14 cellular contexts compared by ENCODE assay signal in the genomic region with DNA sequence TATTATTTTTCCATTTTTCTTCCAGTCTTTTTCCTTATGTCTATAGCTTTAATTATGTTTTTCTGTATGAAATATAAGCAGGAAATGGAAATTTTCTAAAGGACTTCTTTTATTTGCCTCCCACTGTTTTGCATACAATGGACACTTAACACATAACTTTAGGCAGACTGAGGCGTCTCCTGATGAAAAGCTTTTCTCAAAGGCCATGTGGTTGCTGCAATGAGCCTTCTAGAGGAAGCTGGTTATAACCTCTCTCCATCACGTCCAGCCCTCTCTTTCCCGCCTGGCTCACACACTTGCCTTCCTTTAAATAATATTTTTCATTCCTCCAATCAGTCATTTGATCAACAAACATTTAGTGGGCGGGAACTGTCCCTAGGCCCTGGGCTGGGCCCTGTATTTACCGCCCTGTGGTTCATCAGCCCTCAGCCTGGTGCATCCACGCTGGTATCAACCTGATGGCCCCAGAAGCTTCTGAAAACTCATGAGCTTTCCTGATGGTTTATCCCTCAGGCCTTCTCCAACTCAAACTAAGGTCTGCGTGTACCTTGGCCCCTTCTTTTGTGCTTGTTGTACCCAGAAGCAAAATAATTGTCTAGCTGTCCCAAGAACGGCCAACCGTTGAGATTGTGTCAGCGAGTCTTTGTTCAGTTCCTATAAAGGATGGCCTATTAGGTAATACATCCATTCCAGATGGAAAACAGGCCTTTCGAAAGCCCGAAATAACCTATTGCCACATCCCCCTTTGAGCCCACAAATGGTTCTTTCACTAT.
DNase-seq lines count a peak whose midpoint lies in the region; ATAC-seq and TF ChIP-seq lines count a peak whose summit lies in the region.
"Had no signal": no experiment of that assay in that cellular context is flagged by ENCODE, and none has a peak within 500 bp of the region (broad histone marks: within the 10 kb centered on the region; RNA-seq: fewer than 3 reads in every experiment).

No MANE protein-coding gene starts in this region.

- no peak overlapping the region for H3K4me3 ChIP-seq in sigmoid colon
- H3K4me3 ChIP-seq in gastrocnemius medialis, result no peak overlapping the region
- H3K4me3 ChIP-seq in prostate gland, result no peak overlapping the region

- in situ Hi-C loops in gastrocnemius medialis (cut with MboI; ENCODE audit: low sequenced_read_pairs in 4 of 4), result no loop called here

- no peak overlapping the region for H3K4me3 Mint-ChIP-seq in activated naive CD4-positive, alpha-beta T cell treated with anti-CD3 and anti-CD28 coated beads, Interleukin-2, amount 10 ng/mL, durations not matched to agents 7 days and 5 days
- H3K4me3 Mint-ChIP-seq: activated T-helper 17 cell treated with anti-CD3 and anti-CD28 coated beads, Interleukin-2, amount 50 U/mL, for 72 hours had no signal

- peak; percentile 74 for DNase-seq in CD1c-positive myeloid dendritic cell (ENCODE audit: extremely low spot score)
- DNase-seq in NOMO-1 treated with dmso at 0.1 percent for 144 hours (lab: John Stamatoyannopoulos, UW; ENCODE audit: unreplicated experiment), result peak; percentile 91
- DNase-seq in fibroblast of gingiva (ENCODE audit: low read depth), result peak; percentile 85
- DNase-seq in sigmoid colon, result no peak
- DNase-seq in gastrocnemius medialis, result no peak
- DNase-seq in NCI-H2171 treated with DMSO at 0.1 percent for 48 hours (lab: John Stamatoyannopoulos, UW), result no peak
- no peak for DNase-seq in activated naive CD4-positive, alpha-beta T cell treated with anti-CD3 and anti-CD28 coated beads, Interleukin-2, amount 10 ng/mL, durations not matched to agents 7 days and 5 days
- DNase-seq in prostate gland (ENCODE audit: low spot score), result no peak
- DNase-seq: activated CD4-positive, alpha-beta T cell treated with anti-CD3 and anti-CD28 coated beads for 1 hour; C1 segment of cervical spinal cord; dermis blood vessel endothelial cell; immature natural killer cell; NCI-H1930 had no signal

- H3K4me1 ChIP-seq in sigmoid colon (peaks cover 0 to 4% (median 0%) of the 10 kb centered on the region in 4 donors), gastrocnemius medialis (no peaks in the 10 kb centered on the region), prostate gland (replicated peaks) (no peaks in the 10 kb centered on the region)

- no peaks in the 10 kb centered on the region for H3K9me3 Mint-ChIP-seq in activated naive CD4-positive, alpha-beta T cell treated with anti-CD3 and anti-CD28 coated beads, Interleukin-2, amount 10 ng/mL, durations not matched to agents 7 days and 5 days
- H3K9me3 Mint-ChIP-seq: activated T-helper 17 cell treated with anti-CD3 and anti-CD28 coated beads, Interleukin-2, amount 50 U/mL, for 72 hours; immature natural killer cell had no signal

- TF ChIP-seq CTCF in sigmoid colon (IDR thresholded peaks at IDR 0.05) (no peak), gastrocnemius medialis (IDR thresholded peaks at IDR 0.05 in 4 of 5, conservative IDR thresholded peaks at IDR 0.05 in 1 of 5) (no peak), prostate gland (IDR thresholded peaks at IDR 0.05) (no peak)

- H3K27ac ChIP-seq in sigmoid colon (peak overlapping the region; percentile 27 to 47 (median 42)), gastrocnemius medialis (no peak overlapping the region), prostate gland (no peak overlapping the region)

- ATAC-seq in gastrocnemius medialis, result no peak
- ATAC-seq: activated T-helper 17 cell treated with anti-CD3 and anti-CD28 coated beads, Interleukin-2, amount 50 U/mL, for 72 hours had no signal

- TF ChIP-seq POLR2A in sigmoid colon (IDR thresholded peaks at IDR 0.05) (no peak), gastrocnemius medialis (IDR thresholded peaks at IDR 0.05) (no peak), prostate gland (IDR thresholded peaks at IDR 0.05) (no peak)

- CTCF ChIA-PET in activated naive CD4-positive, alpha-beta T cell treated with anti-CD3 and anti-CD28 coated beads, Interleukin-2, amount 10 ng/mL, durations not matched to agents 7 days and 5 days (lab: Charles Lee), result interaction anchor here (0.6 to 1.7 kb wide), 4 partner anchors 67 to 216 kb away, joined by 3 to 9 read pairs (median 4); partner anchors contain the start of gene LYST

- no peak for TF ChIP-seq EP300 in sigmoid colon (IDR thresholded peaks at IDR 0.05)

- intact Hi-C loops in sigmoid colon (cut with DNase I) (no loop called here), gastrocnemius medialis (cut with DNase I; ENCODE audit: low total_unique reads) (no loop called here), prostate gland (cut with DNase I) (no loop called here)

- H3K36me3 ChIP-seq in sigmoid colon (no peaks in the 10 kb centered on the region), gastrocnemius medialis (no peaks in the 10 kb centered on the region), prostate gland (no peaks in the 10 kb centered on the region)

- H3K36me3 Mint-ChIP-seq in activated naive CD4-positive, alpha-beta T cell treated with anti-CD3 and anti-CD28 coated beads, Interleukin-2, amount 10 ng/mL, durations not matched to agents 7 days and 5 days, result peaks cover 3% of the 10 kb centered on the region
- H3K36me3 Mint-ChIP-seq: immature natural killer cell had no signal

- H3K4me1 Mint-ChIP-seq in activated naive CD4-positive, alpha-beta T cell treated with anti-CD3 and anti-CD28 coated beads, Interleukin-2, amount 10 ng/mL, durations not matched to agents 7 days and 5 days, result peaks cover 31% of the 10 kb centered on the region

- H3K27me3 Mint-ChIP-seq in activated naive CD4-positive, alpha-beta T cell treated with anti-CD3 and anti-CD28 coated beads, Interleukin-2, amount 10 ng/mL, durations not matched to agents 7 days and 5 days, result peaks cover 4% of the 10 kb centered on the region

- 87 to 90% methylated on average over 12 of the region's 12 CpGs for WGBS in sigmoid colon, 2 donors
- WGBS in prostate gland, result 92% methylated on average over 12 of the region's 12 CpGs

- no peaks in the 10 kb centered on the region for H3K9me3 ChIP-seq in sigmoid colon
- H3K9me3 ChIP-seq in gastrocnemius medialis, result no peaks in the 10 kb centered on the region
- no peaks in the 10 kb centered on the region for H3K9me3 ChIP-seq in prostate gland

- no peaks in the 10 kb centered on the region for H3K27me3 ChIP-seq in sigmoid colon
- H3K27me3 ChIP-seq in gastrocnemius medialis, result no peaks in the 10 kb centered on the region
- no peaks in the 10 kb centered on the region for H3K27me3 ChIP-seq in prostate gland (replicated peaks; ENCODE audit: insufficient read depth)

- no peak overlapping the region for H3K27ac Mint-ChIP-seq in activated naive CD4-positive, alpha-beta T cell treated with anti-CD3 and anti-CD28 coated beads, Interleukin-2, amount 10 ng/mL, durations not matched to agents 7 days and 5 days
- H3K27ac Mint-ChIP-seq: activated T-helper 17 cell treated with anti-CD3 and anti-CD28 coated beads, Interleukin-2, amount 50 U/mL, for 72 hours had no signal

Comparison
In these comparisons a context has a peak if more than half of its experiments do, and no peak if none do; other contexts are left out.
1. DNase-seq: peak in CD1c-positive myeloid dendritic cell (single experiment), NOMO-1 treated with dmso at 0.1 percent for 144 hours (single experiment) and fibroblast of gingiva (single experiment); none in sigmoid colon (single experiment), gastrocnemius medialis (0 of 2), NCI-H2171 treated with DMSO at 0.1 percent for 48 hours (single experiment), activated naive CD4-positive, alpha-beta T cell treated with anti-CD3 and anti-CD28 coated beads, Interleukin-2, amount 10 ng/mL, durations not matched to agents 7 days and 5 days (single experiment) and prostate gland (single experiment).
2. H3K27ac ChIP-seq: peak in sigmoid colon (4 of 4); none in gastrocnemius medialis (0 of 4) and prostate gland (0 of 2).